In the genomic region with DNA sequence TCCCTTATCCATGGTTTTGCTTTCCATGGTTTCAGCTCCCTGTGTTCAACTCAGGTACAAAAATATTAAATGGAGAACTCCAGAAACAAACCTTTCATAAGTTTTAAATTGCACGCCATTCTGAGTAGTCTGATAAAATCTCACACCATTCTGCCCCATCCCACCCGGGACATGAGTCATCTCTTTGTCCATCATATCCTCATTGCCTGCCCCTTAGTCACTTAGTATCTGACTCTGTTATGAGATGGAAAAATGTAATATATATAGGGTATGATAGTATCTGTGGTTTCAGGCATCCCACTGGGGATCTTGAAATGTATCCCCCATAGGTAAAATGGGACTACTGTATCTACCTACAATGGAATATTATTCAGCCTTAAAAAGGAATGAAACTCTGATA, we compare ENCODE assay signal across 18 cellular contexts. TPM values are rescaled to one million over a fixed set of nuclear protein-coding genes. Genes with fewer than 3 reads are reported as not detected.
DNase-seq lines count a peak whose midpoint lies in the region; ATAC-seq lines count a peak whose summit lies in the region.
"Had no signal": no experiment of that assay in that cellular context is flagged by ENCODE, and none has a peak within 500 bp of the region (broad histone marks: within the 10 kb centered on the region; RNA-seq: fewer than 3 reads in every experiment).

No MANE protein-coding gene starts in this region.

- no peak for ATAC-seq in HG03095 (IDR thresholded peaks at IDR 0.05; ENCODE audit: unreplicated experiment)
- ATAC-seq: Right ventricle myocardium inferior had no signal

- in situ Hi-C loops in Caki2 (cut with HindIII; ENCODE audit: low pct_unique_long_range_greater_than_20kb, low sequenced_read_pairs), result no loop called here

- DNase-seq in Caki2 (ENCODE audit: low read depth) (peak; percentile 33), HT1080 (ENCODE audit: low read depth) (peak; percentile 64), amniotic epithelial cell (ENCODE audit: low read depth) (peak; percentile 82), islet precursor cell (peak; percentile 9), HuH-7 (ENCODE audit: low spot score) (no peak), NCI-H187 (lab: John Stamatoyannopoulos, UW) (no peak), NCI-H345 (lab: John Stamatoyannopoulos, UW) (no peak)
- DNase-seq: activated T-cell treated with anti-CD3 and anti-CD28 coated beads, Interleukin-2, amount 50 U/mL, for 4 hours; amygdala; H9; NCI-H2081 treated with DMSO at 0.1 percent for 48 hours; NCI-H774; spleen; T1000 had no signal

RNA-seq across cellular contexts. Expression of gene FGF3, which starts 35.5 kb away (rescaled TPM):
- total RNA-seq in Caki2 (2014; rRNA removed; shearing (Covaris generic); ENCODE audit: low replicate concordance), result not detected in 2 replicates
- not detected in 2 replicates for total RNA-seq in HT1080 (2014; rRNA removed; shearing (Covaris generic))
- not detected in 2 replicates for polyA plus RNA-seq in HT1080 (2015; cell fraction: cytosol; rRNA removed)
- polyA plus RNA-seq in HT1080 (2015; cell fraction: nucleus; rRNA removed), result not detected in 2 replicates
- total RNA-seq: activated T-cell treated with anti-CD3 and anti-CD28 coated beads, Interleukin-2, amount 50 U/mL, for 4 hours; H9; osteoblast; Right ventricle myocardium inferior; spleen; stomach had no signal
- polyA plus RNA-seq: spleen, stomach had no signal

Comparison
In these comparisons a context has a peak if more than half of its experiments do, and no peak if none do; other contexts are left out.
1. DNase-seq: peak in Caki2 (single experiment), HT1080 (single experiment), amniotic epithelial cell (single experiment) and islet precursor cell (single experiment); none in HuH-7 (single experiment), NCI-H187 (0 of 2) and NCI-H345 (single experiment).